23 cellular contexts compared by ENCODE assay signal in genomic region chr14:71448431-71449315, GRCh38.
DNase-seq lines count a peak whose midpoint lies in the region; ATAC-seq, FAIRE-seq and TF ChIP-seq lines count a peak whose summit lies in the region.
"Had no signal": no experiment of that assay in that cellular context is flagged by ENCODE, and none has a peak within 500 bp of the region (broad histone marks: within the 10 kb centered on the region; RNA-seq: fewer than 3 reads in every experiment).

No MANE protein-coding gene starts in this region.

- H3K27me3 Mint-ChIP-seq in activated CD8-positive, alpha-beta T cell treated with anti-CD3 and anti-CD28 coated beads, Interleukin-2, amount 10 ng/mL, durations not matched to agents 7 days and 5 days (ENCODE audit: low read depth): no peaks in the 10 kb centered on the region
- H3K27me3 Mint-ChIP-seq in activated CD8-positive, alpha-beta T cell treated with anti-CD3 and anti-CD28 coated beads for 36 hours: no peaks in the 10 kb centered on the region
- H3K27me3 Mint-ChIP-seq in stimulated activated memory B cell treated with anti-CD40 and anti-IgM and Interleukin-4, amounts not matched to agents 10 μg/mL and 1 μg/mL and 100 μg/mL, for 72 hours: no peaks in the 10 kb centered on the region
- H3K27me3 Mint-ChIP-seq: stimulated activated naive B cell treated with anti-CD40 and anti-IgM and Interleukin-4, amounts not matched to agents 10 μg/mL and 1 μg/mL and 100 μg/mL, for 72 hours; T-cell had no signal

- no peak for TF ChIP-seq CTCF in activated CD8-positive, alpha-beta T cell treated with anti-CD3 and anti-CD28 coated beads for 36 hours (IDR thresholded peaks at IDR 0.05)
- TF ChIP-seq CTCF in HepG2 (CRISPR knock-in tag; IDR thresholded peaks at IDR 0.05): no peak
- TF ChIP-seq CTCF in heart left ventricle (IDR thresholded peaks at IDR 0.05): no peak

- H3K27me3 ChIP-seq in HepG2 (ENCODE audit: control insufficient read depth in 1 of 2, insufficient read depth in 2 of 2, low read length in 2 of 2): no peaks in the 10 kb centered on the region
- H3K27me3 ChIP-seq in heart left ventricle: no peaks in the 10 kb centered on the region
- H3K27me3 ChIP-seq: BLaER1 treated with 17β-estradiol and CSF1 and Interleukin-3, amounts not matched to agents 10 nM and 100 nM; cardiac muscle cell; SJSA1 had no signal

- H4K20me1 ChIP-seq in HepG2 (ENCODE audit: insufficient read depth, low read length): no peaks in the 10 kb centered on the region

- no peak for TF ChIP-seq RAD21 in HepG2 (CRISPR knock-in tag; IDR thresholded peaks at IDR 0.05)

- ATAC-seq in activated CD8-positive, alpha-beta T cell treated with anti-CD3 and anti-CD28 coated beads, Interleukin-2, amount 10 ng/mL, durations not matched to agents 7 days and 5 days: no peak
- no peak for ATAC-seq in activated CD8-positive, alpha-beta T cell treated with anti-CD3 and anti-CD28 coated beads for 36 hours
- ATAC-seq in esophagus mucosa (peak; percentile 77), HepG2 (no peak), heart left ventricle (no peak)
- no peak for ATAC-seq in stimulated activated memory B cell treated with anti-CD40 and anti-IgM and Interleukin-4, amounts not matched to agents 10 μg/mL and 1 μg/mL and 100 μg/mL, for 72 hours
- ATAC-seq: lower lobe of right lung; stimulated activated naive B cell treated with anti-CD40 and anti-IgM and Interleukin-4, amounts not matched to agents 10 μg/mL and 1 μg/mL and 100 μg/mL, for 72 hours; T-cell had no signal

- H3K4me3 Mint-ChIP-seq in activated CD8-positive, alpha-beta T cell treated with anti-CD3 and anti-CD28 coated beads, Interleukin-2, amount 10 ng/mL, durations not matched to agents 7 days and 5 days: no peak overlapping the region
- H3K4me3 Mint-ChIP-seq in activated CD8-positive, alpha-beta T cell treated with anti-CD3 and anti-CD28 coated beads for 36 hours: no peak overlapping the region
- H3K4me3 Mint-ChIP-seq in stimulated activated memory B cell treated with anti-CD40 and anti-IgM and Interleukin-4, amounts not matched to agents 10 μg/mL and 1 μg/mL and 100 μg/mL, for 72 hours: no peak overlapping the region
- H3K4me3 Mint-ChIP-seq: stimulated activated naive B cell treated with anti-CD40 and anti-IgM and Interleukin-4, amounts not matched to agents 10 μg/mL and 1 μg/mL and 100 μg/mL, for 72 hours; T-cell had no signal

- TF ChIP-seq EP300 in HepG2 (IDR thresholded peaks at IDR 0.05; ENCODE audit: low read depth in 2 of 2, low read length in 2 of 2) (no peak), HepG2 (CRISPR knock-in tag; IDR thresholded peaks at IDR 0.05; ENCODE audit: borderline replicate concordance) (no peak)

- H3K36me3 ChIP-seq in HepG2 (replicated peaks in 1 of 2; ENCODE audit: control insufficient read depth in 1 of 2, insufficient read depth in 2 of 2, low read length in 2 of 2): no peaks in the 10 kb centered on the region
- H3K36me3 ChIP-seq in heart left ventricle: no peaks in the 10 kb centered on the region
- H3K36me3 ChIP-seq: cardiac muscle cell, lower lobe of right lung, SJSA1 had no signal

- no peak overlapping the region for H2AFZ ChIP-seq in HepG2 (ENCODE audit: low read length)

- POLR2A ChIA-PET in activated CD8-positive, alpha-beta T cell treated with anti-CD3 and anti-CD28 coated beads, Interleukin-2, amount 10 ng/mL, durations not matched to agents 7 days and 5 days (lab: Charles Lee): no interaction called here
- POLR2A ChIA-PET in activated CD8-positive, alpha-beta T cell treated with anti-CD3 and anti-CD28 coated beads for 36 hours (lab: Charles Lee): interaction anchor here (0.9 kb wide), 1 partner anchor 33 kb away, joined by 3 read pairs; no protein-coding TSS in a partner anchor
- POLR2A ChIA-PET in HepG2 (lab: Yijun Ruan, JAX): no interaction called here

- H3K79me2 ChIP-seq in HepG2 (ENCODE audit: insufficient read depth, low read length): peaks cover 2% of the 10 kb centered on the region

- H3K9ac ChIP-seq in HepG2 (ENCODE audit: insufficient read depth, low read depth, low read length): no peak overlapping the region
- H3K9ac ChIP-seq: BLaER1 treated with 17β-estradiol and CSF1 and Interleukin-3, amounts not matched to agents 10 nM and 100 nM had no signal

- in situ Hi-C loops in HepG2 (cut with HindIII; ENCODE audit: extremely low pct_ligation_motif_present, low pct_unique_long_range_greater_than_20kb): no loop called here

- BruUV-seq in HepG2 (replicated peaks; lab: Mats Ljungman, UMichigan): no TSS peak

- H3K27ac Mint-ChIP-seq in activated CD8-positive, alpha-beta T cell treated with anti-CD3 and anti-CD28 coated beads, Interleukin-2, amount 10 ng/mL, durations not matched to agents 7 days and 5 days: peak overlapping the region; percentile 9
- H3K27ac Mint-ChIP-seq in activated CD8-positive, alpha-beta T cell treated with anti-CD3 and anti-CD28 coated beads for 36 hours: no peak overlapping the region
- no peak overlapping the region for H3K27ac Mint-ChIP-seq in stimulated activated memory B cell treated with anti-CD40 and anti-IgM and Interleukin-4, amounts not matched to agents 10 μg/mL and 1 μg/mL and 100 μg/mL, for 72 hours
- H3K27ac Mint-ChIP-seq: stimulated activated naive B cell treated with anti-CD40 and anti-IgM and Interleukin-4, amounts not matched to agents 10 μg/mL and 1 μg/mL and 100 μg/mL, for 72 hours; T-cell had no signal

- H3K4me3 ChIP-seq in HepG2 (replicated peaks in 1 of 3; ENCODE audit: insufficient read depth in 1 of 3, low read depth in 2 of 3, low read length in 3 of 3) (no peak overlapping the region), heart left ventricle (no peak overlapping the region)
- H3K4me3 ChIP-seq: BLaER1 treated with 17β-estradiol and CSF1 and Interleukin-3, amounts not matched to agents 10 nM and 100 nM; cardiac muscle cell; lower lobe of right lung; SJSA1; skin epidermis had no signal

- H3K4me1 ChIP-seq in HepG2 (ENCODE audit: insufficient read depth, low read length) (no peaks in the 10 kb centered on the region), heart left ventricle (peaks cover 0 to 19% (median 0%) of the 10 kb centered on the region in 12 donors)
- H3K4me1 ChIP-seq: lower lobe of right lung had no signal

- FAIRE-seq in HepG2 (lab: Jason Lieb, UNC) (no peak), urothelium cell line (lab: Jason Lieb, UNC) (peak; percentile 23)
- FAIRE-seq: RCC 7860 had no signal

- TF ChIP-seq POLR2A in HepG2 (IDR thresholded peaks at IDR 0.05; ENCODE audit: insufficient read depth in 1 of 2, low read depth in 2 of 2, low read length in 2 of 2): no peak
- TF ChIP-seq POLR2A in heart left ventricle (IDR thresholded peaks at IDR 0.05): no peak

- H3K4me1 Mint-ChIP-seq in activated CD8-positive, alpha-beta T cell treated with anti-CD3 and anti-CD28 coated beads, Interleukin-2, amount 10 ng/mL, durations not matched to agents 7 days and 5 days (ENCODE audit: low read depth): peaks cover 5% of the 10 kb centered on the region
- H3K4me1 Mint-ChIP-seq in activated CD8-positive, alpha-beta T cell treated with anti-CD3 and anti-CD28 coated beads for 36 hours (ENCODE audit: low read depth): peaks cover 12% of the 10 kb centered on the region
- peaks cover 19% of the 10 kb centered on the region for H3K4me1 Mint-ChIP-seq in stimulated activated memory B cell treated with anti-CD40 and anti-IgM and Interleukin-4, amounts not matched to agents 10 μg/mL and 1 μg/mL and 100 μg/mL, for 72 hours

- no peak overlapping the region for H3K27ac ChIP-seq in HepG2 (ENCODE audit: extremely low read length, insufficient read depth, low read length)
- H3K27ac ChIP-seq in heart left ventricle: no peak overlapping the region
- H3K27ac ChIP-seq: BLaER1 treated with 17β-estradiol and CSF1 and Interleukin-3, amounts not matched to agents 10 nM and 100 nM; cardiac muscle cell; lower lobe of right lung; SJSA1; skin epidermis had no signal

- intact Hi-C loops in activated CD8-positive, alpha-beta T cell treated with anti-CD3 and anti-CD28 coated beads for 36 hours (cut with micrococcal nuclease): no loop called here
- intact Hi-C loops in HepG2 (cut with micrococcal nuclease; ENCODE audit: unreplicated experiment) (no loop called here), heart left ventricle (cut with DNase I) (no loop called here)

- CTCF ChIA-PET in activated CD8-positive, alpha-beta T cell treated with anti-CD3 and anti-CD28 coated beads, Interleukin-2, amount 10 ng/mL, durations not matched to agents 7 days and 5 days (lab: Charles Lee): interaction anchor here (0.6 to 1.0 kb wide), 2 partner anchors 25 to 123 kb away, joined by 3 to 4 read pairs; no protein-coding TSS in a partner anchor
- CTCF ChIA-PET in activated CD8-positive, alpha-beta T cell treated with anti-CD3 and anti-CD28 coated beads for 36 hours (lab: Charles Lee): interaction anchor here (1.3 kb wide), 1 partner anchor 15 kb away, joined by 3 read pairs; no protein-coding TSS in a partner anchor
- CTCF ChIA-PET in HepG2 (lab: Yijun Ruan, JAX; ENCODE audit: low intra/inter-chr PET ratio, low total read pairs): no interaction called here

- WGBS in HepG2 (ENCODE audit: low lambda C conversion rate): 97% methylated on average over 2 of the region's 2 CpGs
- 88 to 96% (median 93%) methylated on average over 2 of the region's 2 CpGs for WGBS in heart left ventricle, 4 donors

- H3K9me3 Mint-ChIP-seq in activated CD8-positive, alpha-beta T cell treated with anti-CD3 and anti-CD28 coated beads, Interleukin-2, amount 10 ng/mL, durations not matched to agents 7 days and 5 days (ENCODE audit: insufficient read depth): no peaks in the 10 kb centered on the region
- no peaks in the 10 kb centered on the region for H3K9me3 Mint-ChIP-seq in activated CD8-positive, alpha-beta T cell treated with anti-CD3 and anti-CD28 coated beads for 36 hours
- H3K9me3 Mint-ChIP-seq in stimulated activated memory B cell treated with anti-CD40 and anti-IgM and Interleukin-4, amounts not matched to agents 10 μg/mL and 1 μg/mL and 100 μg/mL, for 72 hours: no peaks in the 10 kb centered on the region
- H3K9me3 Mint-ChIP-seq: stimulated activated naive B cell treated with anti-CD40 and anti-IgM and Interleukin-4, amounts not matched to agents 10 μg/mL and 1 μg/mL and 100 μg/mL, for 72 hours; T-cell had no signal

- peaks cover 3% of the 10 kb centered on the region for H3K36me3 Mint-ChIP-seq in activated CD8-positive, alpha-beta T cell treated with anti-CD3 and anti-CD28 coated beads, Interleukin-2, amount 10 ng/mL, durations not matched to agents 7 days and 5 days (ENCODE audit: low read depth)
- no peaks in the 10 kb centered on the region for H3K36me3 Mint-ChIP-seq in activated CD8-positive, alpha-beta T cell treated with anti-CD3 and anti-CD28 coated beads for 36 hours (ENCODE audit: low read depth)
- peaks cover 8% of the 10 kb centered on the region for H3K36me3 Mint-ChIP-seq in stimulated activated memory B cell treated with anti-CD40 and anti-IgM and Interleukin-4, amounts not matched to agents 10 μg/mL and 1 μg/mL and 100 μg/mL, for 72 hours

- no peak for DNase-seq in activated CD8-positive, alpha-beta T cell treated with anti-CD3 and anti-CD28 coated beads, Interleukin-2, amount 10 ng/mL, durations not matched to agents 7 days and 5 days
- no peak for DNase-seq in activated CD8-positive, alpha-beta T cell treated with anti-CD3 and anti-CD28 coated beads for 36 hours
- DNase-seq in HepG2 (ENCODE audit: low spot score) (no peak), urothelium cell line (ENCODE audit: low spot score) (no peak), heart left ventricle (no peak), NCI-H82 treated with DMSO at 0.1 percent for 48 hours (lab: John Stamatoyannopoulos, UW; ENCODE audit: unreplicated experiment) (no peak)
- DNase-seq: activated CD4-positive, alpha-beta T cell treated with anti-CD3 and anti-CD28 coated beads for 1 hour; activated naive CD4-positive, alpha-beta T cell treated with anti-CD3 and anti-CD28 coated beads, Interleukin-2, amount 50 U/mL, for 16 hours; dermis blood vessel endothelial cell; HCEC 1CT; lower lobe of right lung; NCI-H1436; NCI-H510A; stimulated activated CD4-positive, alpha-beta T cell treated with anti-CD3 and anti-CD28 coated beads, Interleukin-2, amount 100 ng/mL, for 48 hours; stimulated activated naive B cell treated with anti-CD40 and anti-IgM and Interleukin-4, amounts not matched to agents 10 μg/mL and 1 μg/mL and 100 μg/mL, for 72 hours; T-cell had no signal

- no peak overlapping the region for H3K4me2 ChIP-seq in HepG2 (ENCODE audit: low read depth, low read length)
- H3K4me2 ChIP-seq: BLaER1 treated with 17β-estradiol and CSF1 and Interleukin-3, amounts not matched to agents 10 nM and 100 nM had no signal

- H3K9me3 ChIP-seq in HepG2 (ENCODE audit: low read length): no peaks in the 10 kb centered on the region
- H3K9me3 ChIP-seq in heart left ventricle: peaks cover 0 to 6% (median 0%) of the 10 kb centered on the region in 12 donors
- H3K9me3 ChIP-seq: lower lobe of right lung, SJSA1 had no signal
